Comparison of ENCODE assay signal across 8 cellular contexts in the genomic region with DNA sequence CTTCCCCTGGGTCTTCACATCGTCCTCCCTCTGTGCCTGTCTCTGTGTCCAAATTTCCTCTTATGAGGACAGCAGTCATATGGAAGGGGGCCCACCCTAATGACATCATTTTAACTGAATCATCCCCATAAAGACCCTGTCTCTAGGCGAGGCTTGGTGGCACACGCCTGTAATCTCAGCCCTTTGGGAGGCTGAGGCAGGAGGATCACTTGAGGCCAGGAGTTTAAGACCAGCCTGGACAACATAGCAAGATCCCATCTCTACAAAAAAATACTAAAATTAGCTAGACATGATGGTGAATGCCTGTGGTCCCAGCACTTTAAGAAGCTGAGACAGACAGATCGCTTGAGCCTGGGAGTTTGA. TPM values are rescaled to one million over a fixed set of nuclear protein-coding genes. Genes with fewer than 3 reads are reported as not detected.
A peak's percentile ranks its signal among the peaks of the same experiment; 100 is the strongest.
DNase-seq lines count a peak whose midpoint lies in the region; ATAC-seq and TF ChIP-seq lines count a peak whose summit lies in the region.

No MANE protein-coding gene starts in this region.

- H3K9me3 ChIP-seq in muscle layer of colon (ENCODE audit: low read length): no peaks in the 10 kb centered on the region
- H3K9me3 ChIP-seq in upper lobe of right lung: no peaks in the 10 kb centered on the region

- H3K4me1 ChIP-seq in muscle layer of colon (ENCODE audit: insufficient read depth, low read length) (peaks cover 48% of the 10 kb centered on the region), upper lobe of right lung (peaks cover 58% of the 10 kb centered on the region)

- no peaks in the 10 kb centered on the region for H3K9me3 Mint-ChIP-seq in activated naive CD4-positive, alpha-beta T cell treated with anti-CD3 and anti-CD28 coated beads for 36 hours
- peaks cover 0 to 4% (median 0%) of the 10 kb centered on the region in 5 experiments for H3K9me3 Mint-ChIP-seq in brain

- intact Hi-C loops in activated naive CD4-positive, alpha-beta T cell treated with anti-CD3 and anti-CD28 coated beads for 36 hours (cut with micrococcal nuclease): loop anchor here (1.0 kb wide), 3 partner anchors 45 to 146 kb away; a partner anchor contains a TSS
- intact Hi-C loops in upper lobe of right lung (cut with DNase I): no loop called here

- peak overlapping the region; percentile 86 for H3K27ac ChIP-seq in muscle layer of colon (ENCODE audit: low read depth, low read length)
- H3K27ac ChIP-seq in upper lobe of right lung: peak overlapping the region; percentile 49

- ATAC-seq in upper lobe of right lung (no peak), GM18861 (IDR thresholded peaks at IDR 0.05; ENCODE audit: unreplicated experiment) (no peak)

- H3K4me3 Mint-ChIP-seq in activated naive CD4-positive, alpha-beta T cell treated with anti-CD3 and anti-CD28 coated beads for 36 hours: peak overlapping the region; percentile 25
- H3K4me3 Mint-ChIP-seq in brain: peak overlapping the region; percentile 81 to 100 (median 88)

- H3K4me3 ChIP-seq in muscle layer of colon (ENCODE audit: low read depth in 1 of 2, low read length in 2 of 2) (peak overlapping the region in 1 of 2 donors; percentile 39), upper lobe of right lung (peak overlapping the region; percentile 30)

- H3K36me3 Mint-ChIP-seq in activated naive CD4-positive, alpha-beta T cell treated with anti-CD3 and anti-CD28 coated beads for 36 hours (ENCODE audit: low read depth): peaks cover 2% of the 10 kb centered on the region
- peaks cover 6% of the 10 kb centered on the region for H3K36me3 Mint-ChIP-seq in brain

- no peaks in the 10 kb centered on the region for H3K27me3 Mint-ChIP-seq in activated naive CD4-positive, alpha-beta T cell treated with anti-CD3 and anti-CD28 coated beads for 36 hours (ENCODE audit: low read depth)
- peaks cover 8% of the 10 kb centered on the region for H3K27me3 Mint-ChIP-seq in brain

- H3K9ac ChIP-seq in muscle layer of colon (ENCODE audit: low read length): peak overlapping the region; percentile 51

- H3K36me3 ChIP-seq in muscle layer of colon (ENCODE audit: insufficient read depth, low read length) (no peaks in the 10 kb centered on the region), upper lobe of right lung (no peaks in the 10 kb centered on the region)

- H3K4me1 Mint-ChIP-seq in activated naive CD4-positive, alpha-beta T cell treated with anti-CD3 and anti-CD28 coated beads for 36 hours (ENCODE audit: low read depth): peaks cover 61% of the 10 kb centered on the region
- H3K4me1 Mint-ChIP-seq in brain: peaks cover 53% of the 10 kb centered on the region

- no peaks in the 10 kb centered on the region for H3K27me3 ChIP-seq in muscle layer of colon (ENCODE audit: control insufficient read depth in 1 of 2, insufficient read depth in 2 of 2, low read length in 2 of 2)
- no peaks in the 10 kb centered on the region for H3K27me3 ChIP-seq in upper lobe of right lung

- no peak for TF ChIP-seq CTCF in brain (conservative IDR thresholded peaks at IDR 0.05)
- no peak for TF ChIP-seq CTCF in upper lobe of right lung (IDR thresholded peaks at IDR 0.05)

- no peak for DNase-seq in activated naive CD4-positive, alpha-beta T cell treated with anti-CD3 and anti-CD28 coated beads for 36 hours
- DNase-seq in activated naive CD4-positive, alpha-beta T cell (lab: John Stamatoyannopoulos, UW): no peak
- DNase-seq in upper lobe of right lung (no peak), NCI-H1048 (lab: John Stamatoyannopoulos, UW) (no peak)
- DNase-seq in NK-92 treated with Interleukin-12 subunit alpha and Interleukin-12 subunit beta, amount 100 ng/mL, for 24 hours (lab: John Stamatoyannopoulos, UW): no peak

- H3K27ac Mint-ChIP-seq in activated naive CD4-positive, alpha-beta T cell treated with anti-CD3 and anti-CD28 coated beads for 36 hours: no peak overlapping the region
- peak overlapping the region; percentile 92 to 99 (median 98) for H3K27ac Mint-ChIP-seq in brain

- CTCF ChIA-PET in activated naive CD4-positive, alpha-beta T cell treated with anti-CD3 and anti-CD28 coated beads for 36 hours (lab: Charles Lee): interaction anchor here (0.6 to 1.3 kb wide), 3 partner anchors 11 to 234 kb away, joined by 3 to 7 read pairs (median 3); no protein-coding TSS in a partner anchor

RNA-seq across cellular contexts. Expression of a gene that starts 4.8 kb away (rescaled TPM):
- total RNA-seq in activated naive CD4-positive, alpha-beta T cell treated with anti-CD3 and anti-CD28 coated beads for 36 hours: 10 to 100 TPM; 73.1 to 78.6 TPM
- 41.2 TPM for polyA plus RNA-seq in brain (ENCODE audit: insufficient read depth, low read depth, low replicate concordance)
- 137 TPM for total RNA-seq in upper lobe of right lung

RNA-seq across cellular contexts. Expression of a gene that starts 5.2 kb away (rescaled TPM):
- total RNA-seq in activated naive CD4-positive, alpha-beta T cell treated with anti-CD3 and anti-CD28 coated beads for 36 hours: 10 to 100 TPM; 47.3 to 48.8 TPM
- 12.7 TPM for polyA plus RNA-seq in brain (ENCODE audit: insufficient read depth, low read depth, low replicate concordance)
- total RNA-seq in upper lobe of right lung: 8.1 TPM

RNA-seq across cellular contexts. Expression of a gene that starts 53.8 kb away (rescaled TPM):
- total RNA-seq in activated naive CD4-positive, alpha-beta T cell treated with anti-CD3 and anti-CD28 coated beads for 36 hours: under 1 TPM; 0.41 to 0.44 TPM
- 4.1 TPM for polyA plus RNA-seq in brain (ENCODE audit: insufficient read depth, low read depth, low replicate concordance)
- total RNA-seq in upper lobe of right lung: 50.9 TPM

Comparison
In these comparisons a context has a peak if more than half of its experiments do, and no peak if none do; other contexts are left out.
1. RNA of a gene that starts 53.8 kb away (total RNA-seq): 50.9 TPM in upper lobe of right lung (single experiment); 0.41 to 0.44 TPM in activated naive CD4-positive, alpha-beta T cell treated with anti-CD3 and anti-CD28 coated beads for 36 hours; every median in the first group is over 10 times any median in the second.